Comparison of ENCODE assay signal across 17 cellular contexts in genomic region chr15:76184640-76185020, GRCh38.
"Had no signal": no experiment of that assay in that cellular context is flagged by ENCODE, and none has a peak within 500 bp of the region (broad histone marks: within the 10 kb centered on the region; RNA-seq: fewer than 3 reads in every experiment).

No MANE protein-coding gene starts in this region.

- H3K9me3 ChIP-seq: esophagus squamous epithelium, gastroesophageal sphincter, pancreas had no signal

- ATAC-seq: gastroesophageal sphincter, left colon, left ventricle myocardium superior, pancreas, right cardiac atrium had no signal

- H3K27ac ChIP-seq: esophagus squamous epithelium, gastroesophageal sphincter, pancreas had no signal

- H3K4me1 Mint-ChIP-seq: naive B cell, nephron had no signal

- H3K27ac Mint-ChIP-seq: naive B cell, progenitor cell of endocrine pancreas, type B pancreatic cell had no signal

- DNase-seq: dermis blood vessel endothelial cell; esophagus squamous epithelium; left colon; left ventricle myocardium superior; mesenchymal stem cell; naive B cell; occipital lobe; pancreas; right cardiac atrium; small intestine; stimulated activated CD4-positive, alpha-beta T cell treated with anti-CD3 and anti-CD28 coated beads, Interleukin-12 subunit alpha, Interleukin-12 subunit beta, amount 100 ng/mL, for 4 hours; stimulated activated naive CD4-positive, alpha-beta T cell treated with Interleukin-2 at 50 U/mL for 16 hours had no signal

- H3K36me3 ChIP-seq: esophagus squamous epithelium, gastroesophageal sphincter, pancreas had no signal

- H3K4me3 Mint-ChIP-seq: naive B cell, nephron, type B pancreatic cell had no signal

- H3K36me3 Mint-ChIP-seq: naive B cell had no signal

- H3K27me3 ChIP-seq: pancreas had no signal

- H3K9me3 Mint-ChIP-seq: naive B cell, nephron had no signal

- H3K4me3 ChIP-seq: esophagus squamous epithelium, gastroesophageal sphincter, lung, pancreas had no signal

- H3K4me1 ChIP-seq: esophagus squamous epithelium, gastroesophageal sphincter, pancreas had no signal
